20 cellular contexts compared by ENCODE assay signal in the genomic region with DNA sequence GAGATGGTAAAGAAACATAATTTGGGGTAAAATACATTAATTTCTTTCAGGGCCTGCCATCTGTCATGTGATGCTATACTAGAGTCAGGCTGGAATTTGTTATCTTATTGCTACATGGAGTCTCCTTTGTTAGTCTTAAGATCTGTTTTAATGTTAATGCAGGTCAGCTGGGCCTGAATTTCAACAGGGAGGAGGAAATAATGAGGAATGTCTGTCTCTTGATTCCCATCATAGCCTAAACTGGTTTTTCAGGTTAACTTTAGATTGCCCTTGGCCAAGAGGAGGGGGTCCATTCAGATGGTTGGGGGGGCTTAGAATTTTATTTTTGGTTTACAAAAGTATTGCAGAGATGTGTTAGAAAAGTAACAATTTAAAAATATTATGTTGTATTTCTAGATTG. TPM values are rescaled to one million over a fixed set of nuclear protein-coding genes. Genes with fewer than 3 reads are reported as not detected.
DNase-seq lines count a peak whose midpoint lies in the region; TF ChIP-seq lines count a peak whose summit lies in the region.
"Had no signal": no experiment of that assay in that cellular context is flagged by ENCODE, and none has a peak within 500 bp of the region (broad histone marks: within the 10 kb centered on the region; RNA-seq: fewer than 3 reads in every experiment).

No MANE protein-coding gene starts in this region.

- no peak overlapping the region for H2AK5ac ChIP-seq in trophoblast cell (ENCODE audit: low read length)

- no peak overlapping the region for H2BK120ac ChIP-seq in trophoblast cell (ENCODE audit: insufficient read depth, low read length, poor library complexity)

- H2AFZ ChIP-seq in trophoblast cell (ENCODE audit: insufficient read depth, low read length, poor library complexity) = no peak overlapping the region

- H3K36me3 ChIP-seq in endodermal cell (ENCODE audit: control insufficient read depth, insufficient read depth, low read length) = no peaks in the 10 kb centered on the region
- no peaks in the 10 kb centered on the region for H3K36me3 ChIP-seq in iPS-20b (ENCODE audit: insufficient read depth, low read depth, low read length)
- no peaks in the 10 kb centered on the region for H3K36me3 ChIP-seq in trophoblast cell (ENCODE audit: control insufficient read depth in 1 of 2, insufficient read depth in 2 of 2, low read length in 2 of 2)
- no peaks in the 10 kb centered on the region for H3K36me3 ChIP-seq in effector memory CD4-positive, alpha-beta T cell (ENCODE audit: control insufficient read depth, insufficient read depth, low read length)
- H3K36me3 ChIP-seq: SJCRH30 had no signal

- no peak for TF ChIP-seq CTCF in endodermal cell (conservative IDR thresholded peaks at IDR 0.05)

- H3K79me2 ChIP-seq in trophoblast cell (ENCODE audit: control insufficient read depth, insufficient read depth, low read length, poor library complexity) = no peaks in the 10 kb centered on the region

- H3K4ac ChIP-seq in trophoblast cell (ENCODE audit: low read depth, low read length) = no peak overlapping the region

- H3K18ac ChIP-seq in trophoblast cell (ENCODE audit: low read length) = no peak overlapping the region

- H3K4me1 Mint-ChIP-seq in endodermal cell (peaks cover 8% of the 10 kb centered on the region), immature natural killer cell (no peaks in the 10 kb centered on the region)
- H3K4me1 Mint-ChIP-seq: CD14-positive monocyte had no signal

- no peak overlapping the region for H2BK5ac ChIP-seq in trophoblast cell (ENCODE audit: low read depth, low read length, poor library complexity)

- no peak overlapping the region for H3K4me2 ChIP-seq in trophoblast cell (ENCODE audit: low read length)

- H3K4me3 ChIP-seq in endodermal cell (ENCODE audit: low read length) = no peak overlapping the region
- H3K4me3 ChIP-seq in iPS-20b (ENCODE audit: low read length) = peak overlapping the region; percentile 12; the same call in 1 of the 2 replicates
- no peak overlapping the region for H3K4me3 ChIP-seq in trophoblast cell (ENCODE audit: low read depth, low read length)
- no peak overlapping the region for H3K4me3 ChIP-seq in effector memory CD4-positive, alpha-beta T cell (ENCODE audit: insufficient read depth, low read depth, low read length, poor library complexity, severe bottlenecking)
- H3K4me3 ChIP-seq: SJCRH30 had no signal

- H3K27me3 Mint-ChIP-seq in endodermal cell (ENCODE audit: insufficient read depth) (peaks cover 1% of the 10 kb centered on the region), immature natural killer cell (ENCODE audit: low read depth in 3 of 3) (peaks cover 0 to 10% (median 0%) of the 10 kb centered on the region in 3 donors)

- H3K9me3 Mint-ChIP-seq in endodermal cell = no peaks in the 10 kb centered on the region
- no peaks in the 10 kb centered on the region for H3K9me3 Mint-ChIP-seq in immature natural killer cell

- no peak overlapping the region for H4K12ac ChIP-seq in trophoblast cell (ENCODE audit: low read depth, low read length)

- H3K36me3 Mint-ChIP-seq in endodermal cell (ENCODE audit: low read depth) = no peaks in the 10 kb centered on the region
- H3K36me3 Mint-ChIP-seq in immature natural killer cell = no peaks in the 10 kb centered on the region
- H3K36me3 Mint-ChIP-seq: CD14-positive monocyte had no signal

- DNase-seq in DMS53 (lab: John Stamatoyannopoulos, UW) (peak; percentile 25), DMS53 treated with DMSO at 0.1 percent for 48 hours (lab: John Stamatoyannopoulos, UW; ENCODE audit: unreplicated experiment) (no peak), endodermal cell (no peak), trophoblast cell (peak; percentile 31 to 79), immature natural killer cell (no peak), SK-N-DZ (ENCODE audit: low spot score) (no peak)
- no peak for DNase-seq in effector memory CD4-positive, alpha-beta T cell
- DNase-seq: AML-193, DMS 273 treated with DMSO at 0.1 percent for 48 hours, GF-D8, NCI-H1105 treated with DMSO at 0.1 percent for 48 hours, NCI-H1694, NCI-H2081 treated with DMSO at 0.1 percent for 48 hours, NCI-H524, NCI-H82, SJCRH30 had no signal

- H3K4me1 ChIP-seq in endodermal cell (ENCODE audit: control insufficient read depth, insufficient read depth, low read length) = no peaks in the 10 kb centered on the region
- H3K4me1 ChIP-seq in iPS-20b (ENCODE audit: insufficient read depth, low read length) = peaks cover 32% of the 10 kb centered on the region
- H3K4me1 ChIP-seq in trophoblast cell (ENCODE audit: control insufficient read depth in 1 of 2, insufficient read depth in 2 of 2, low read length in 2 of 2) = peaks cover 10 to 14% of the 10 kb centered on the region in 2 experiments
- H3K4me1 ChIP-seq in effector memory CD4-positive, alpha-beta T cell (ENCODE audit: control insufficient read depth, insufficient read depth, low read length, poor library complexity, severe bottlenecking) = no peaks in the 10 kb centered on the region
- H3K4me1 ChIP-seq: SJCRH30 had no signal

- H3K14ac ChIP-seq in trophoblast cell (ENCODE audit: low read length) = no peak overlapping the region

- no peak overlapping the region for H4K91ac ChIP-seq in trophoblast cell (ENCODE audit: low read depth, low read length)

- H3K23ac ChIP-seq in trophoblast cell (ENCODE audit: low read length) = no peak overlapping the region

- no peak overlapping the region for H2BK12ac ChIP-seq in trophoblast cell (ENCODE audit: low read length)

- H3K4me3 Mint-ChIP-seq in endodermal cell (no peak overlapping the region), immature natural killer cell (no peak overlapping the region)
- H3K4me3 Mint-ChIP-seq: CD14-positive monocyte had no signal

- H3K27ac ChIP-seq in endodermal cell (ENCODE audit: low read depth, low read length) (no peak overlapping the region), iPS-20b (ENCODE audit: low read length) (peak overlapping the region; percentile 30), trophoblast cell (ENCODE audit: low read depth, low read length) (peak overlapping the region; percentile 65)
- no peak overlapping the region for H3K27ac ChIP-seq in effector memory CD4-positive, alpha-beta T cell (ENCODE audit: insufficient read depth, low read length, poor library complexity, severe bottlenecking)
- H3K27ac ChIP-seq: 22Rv1, RWPE1, SJCRH30 had no signal

- H3K27ac Mint-ChIP-seq in endodermal cell = peak overlapping the region; percentile 17
- H3K27ac Mint-ChIP-seq in immature natural killer cell = no peak overlapping the region

- H3K9ac ChIP-seq in endodermal cell (ENCODE audit: extremely low read depth, low read length, poor library complexity, severe bottlenecking) (no peak overlapping the region), iPS-20b (ENCODE audit: low read depth, low read length) (no peak overlapping the region), trophoblast cell (ENCODE audit: low read length) (no peak overlapping the region)

- H3K9me3 ChIP-seq in endodermal cell (ENCODE audit: control insufficient read depth, low read length) (no peaks in the 10 kb centered on the region), iPS-20b (ENCODE audit: insufficient read depth, low read depth, low read length) (no peaks in the 10 kb centered on the region), trophoblast cell (ENCODE audit: insufficient read depth, low read depth, low read length) (no peaks in the 10 kb centered on the region)
- no peaks in the 10 kb centered on the region for H3K9me3 ChIP-seq in effector memory CD4-positive, alpha-beta T cell (ENCODE audit: control insufficient read depth, low read length)
- H3K9me3 ChIP-seq: SJCRH30 had no signal

- H4K8ac ChIP-seq in trophoblast cell (ENCODE audit: low read depth, low read length) = no peak overlapping the region

- peaks cover 16% of the 10 kb centered on the region for H3K79me1 ChIP-seq in trophoblast cell (ENCODE audit: low read length)

- no peaks in the 10 kb centered on the region for H3K27me3 ChIP-seq in endodermal cell (ENCODE audit: control insufficient read depth, insufficient read depth, low read length, poor library complexity, severe bottlenecking)
- no peaks in the 10 kb centered on the region for H3K27me3 ChIP-seq in iPS-20b (ENCODE audit: insufficient read depth, low read length)
- no peaks in the 10 kb centered on the region for H3K27me3 ChIP-seq in trophoblast cell (ENCODE audit: insufficient read depth, low read length)
- no peaks in the 10 kb centered on the region for H3K27me3 ChIP-seq in effector memory CD4-positive, alpha-beta T cell (replicated peaks; ENCODE audit: control insufficient read depth, insufficient read depth, low read length, poor library complexity, severe bottlenecking)
- H3K27me3 ChIP-seq: SJCRH30 had no signal

RNA-seq across cellular contexts. Expression of a gene that starts 19.0 kb away (rescaled TPM):
- total RNA-seq in endodermal cell = 10 to 100 TPM; 30.0 to 37.3 TPM
- 46.2 TPM for polyA plus RNA-seq in endodermal cell (2013, experiment 1 of 2)
- polyA plus RNA-seq in endodermal cell (2013, experiment 2 of 2) = 44.9 TPM
- 85.6 and 85.8 TPM in 2 replicates for polyA plus RNA-seq in trophoblast cell (2013)
- polyA plus RNA-seq in immature natural killer cell = 1 to 10 TPM; 2.5 to 6.8 (median 2.8) TPM
- polyA plus RNA-seq in SK-N-DZ (2014; cell fraction: cytosol; rRNA removed) = 15.0 and 21.3 TPM in 2 replicates
- polyA plus RNA-seq in SK-N-DZ (2014; cell fraction: nucleus; rRNA removed) = 13.1 and 19.1 TPM in 2 replicates

Comparison
In these comparisons a context has a peak if more than half of its experiments do, and no peak if none do; other contexts are left out.
1. DNase-seq: peak in DMS53 (single experiment) and trophoblast cell (2 of 2); none in DMS53 treated with DMSO at 0.1 percent for 48 hours (single experiment), endodermal cell (single experiment), immature natural killer cell (0 of 3), SK-N-DZ (single experiment) and effector memory CD4-positive, alpha-beta T cell (0 of 3).
2. H3K27ac ChIP-seq: peak in iPS-20b (single experiment) and trophoblast cell (single experiment); none in endodermal cell (single experiment) and effector memory CD4-positive, alpha-beta T cell (single experiment).